Comparison of ENCODE assay signal across 38 cellular contexts in the genomic region with DNA sequence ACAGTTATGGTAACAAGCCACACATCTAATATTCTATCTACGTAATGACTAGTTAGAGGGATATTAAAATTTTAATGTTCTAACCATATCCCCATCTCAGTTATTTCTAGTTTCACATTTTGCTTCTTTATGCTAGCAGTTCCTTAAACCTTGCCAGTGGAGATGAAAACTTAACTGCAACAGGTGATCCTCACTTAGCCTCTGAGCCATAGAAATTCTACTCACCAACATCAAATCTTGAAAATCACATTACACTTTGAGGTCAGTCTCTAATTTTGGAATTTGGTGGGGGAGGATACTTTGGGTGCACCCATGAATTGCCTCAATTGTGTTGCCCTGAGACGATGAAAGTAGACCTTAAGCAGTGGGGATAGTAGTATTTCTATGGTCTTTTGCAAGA.
"Had no signal": no experiment of that assay in that cellular context is flagged by ENCODE, and none has a peak within 500 bp of the region (broad histone marks: within the 10 kb centered on the region; RNA-seq: fewer than 3 reads in every experiment).

No MANE protein-coding gene starts in this region.

- H3K4me3 ChIP-seq: ascending aorta, cardiac muscle cell had no signal

- H3K27ac Mint-ChIP-seq: activated B cell treated with CpG ODN at 0.5 μM for 24 hours; activated CD4-positive, alpha-beta memory T cell treated with anti-CD3 and anti-CD28 coated beads for 36 hours; activated CD4-positive, alpha-beta T cell treated with anti-CD3 and anti-CD28 coated beads, Interleukin-2, amount 10 ng/mL, durations not matched to agents 7 days and 5 days; activated CD8-positive, alpha-beta T cell treated with anti-CD3 and anti-CD28 coated beads for 36 hours; activated naive CD4-positive, alpha-beta T cell treated with anti-CD3 and anti-CD28 coated beads, Interleukin-2, amount 10 ng/mL, durations not matched to agents 7 days and 5 days; activated naive CD4-positive, alpha-beta T cell treated with anti-CD3 and anti-CD28 coated beads, Interleukin-2, amount 50 U/mL, for 24 hours; activated naive CD8-positive, alpha-beta T cell; activated naive CD8-positive, alpha-beta T cell treated with anti-CD3 and anti-CD28 coated beads, Interleukin-2, amount 10 ng/mL, durations not matched to agents 7 days and 5 days; activated T-cell treated with anti-CD3 and anti-CD28 coated beads, Interleukin-2, amount 50 U/mL, for 72 hours; activated T-helper 1 cell treated with anti-CD3 and anti-CD28 coated beads, Interleukin-12 subunit alpha, Interleukin-12 subunit beta, Interleukin-2, Interleukin-4 antibody, amounts not matched to agents 30 ng/mL and 10 ng/mL and 1 ng/mL, durations not matched to agents 14 hours and 24 hours and 36 hours; activated T-helper 17 cell treated with anti-CD3 and anti-CD28 coated beads, Interleukin-2, amount 50 U/mL, for 72 hours; brain; T-helper 1 cell treated with Interleukin-12 subunit alpha and Interleukin-12 subunit beta and Interleukin-4 antibody, amounts not matched to agents 30 μg/mL and 1 μg/mL, for 36 hours; T-helper 2 cell treated with Interferon-gamma antibody and Interleukin-4, amounts not matched to agents 5 μg/mL and 100 μg/mL, for 36 hours had no signal

- H3K4me3 Mint-ChIP-seq: activated B cell treated with CpG ODN at 0.5 μM for 24 hours; activated CD4-positive, alpha-beta memory T cell treated with anti-CD3 and anti-CD28 coated beads for 36 hours; activated CD4-positive, alpha-beta T cell treated with anti-CD3 and anti-CD28 coated beads, Interleukin-2, amount 10 ng/mL, durations not matched to agents 7 days and 5 days; activated CD8-positive, alpha-beta T cell treated with anti-CD3 and anti-CD28 coated beads for 36 hours; activated naive CD4-positive, alpha-beta T cell treated with anti-CD3 and anti-CD28 coated beads, Interleukin-2, amount 10 ng/mL, durations not matched to agents 7 days and 5 days; activated naive CD4-positive, alpha-beta T cell treated with anti-CD3 and anti-CD28 coated beads, Interleukin-2, amount 50 U/mL, for 24 hours; activated naive CD8-positive, alpha-beta T cell; activated naive CD8-positive, alpha-beta T cell treated with anti-CD3 and anti-CD28 coated beads, Interleukin-2, amount 10 ng/mL, durations not matched to agents 7 days and 5 days; activated naive CD8-positive, alpha-beta T cell treated with anti-CD3 and anti-CD28 coated beads, Interleukin-2, amount 50 U/mL, for 24 hours; activated T-cell treated with anti-CD3 and anti-CD28 coated beads, Interleukin-2, amount 50 U/mL, for 4 hours; activated T-helper 1 cell treated with anti-CD3 and anti-CD28 coated beads, Interleukin-12 subunit alpha, Interleukin-12 subunit beta, Interleukin-2, Interleukin-4 antibody, amounts not matched to agents 30 ng/mL and 10 ng/mL and 1 ng/mL, durations not matched to agents 14 hours and 24 hours and 36 hours; activated T-helper 17 cell treated with anti-CD3 and anti-CD28 coated beads, Interleukin-2, amount 50 U/mL, for 72 hours; brain; central memory CD8-positive, alpha-beta T cell; T-helper 1 cell treated with Interleukin-12 subunit alpha and Interleukin-12 subunit beta and Interleukin-4 antibody, amounts not matched to agents 30 μg/mL and 1 μg/mL, for 36 hours; T-helper 2 cell treated with Interferon-gamma antibody and Interleukin-4, amounts not matched to agents 5 μg/mL and 100 μg/mL, for 36 hours had no signal

- H3K9me3 Mint-ChIP-seq: activated naive CD4-positive, alpha-beta T cell treated with anti-CD3 and anti-CD28 coated beads, Interleukin-2, amount 10 ng/mL, durations not matched to agents 7 days and 5 days; activated naive CD4-positive, alpha-beta T cell treated with anti-CD3 and anti-CD28 coated beads, Interleukin-2, amount 50 U/mL, for 24 hours; activated T-cell treated with anti-CD3 and anti-CD28 coated beads, Interleukin-2, amount 50 U/mL, for 4 hours; activated T-cell treated with anti-CD3 and anti-CD28 coated beads, Interleukin-2, amount 50 U/mL, for 72 hours; activated T-helper 17 cell treated with anti-CD3 and anti-CD28 coated beads, Interleukin-2, amount 50 U/mL, for 72 hours; central memory CD8-positive, alpha-beta T cell had no signal

- H3K27me3 Mint-ChIP-seq: activated B cell treated with CpG ODN at 0.5 μM for 24 hours; activated CD8-positive, alpha-beta T cell treated with anti-CD3 and anti-CD28 coated beads for 36 hours; activated naive CD4-positive, alpha-beta T cell treated with anti-CD3 and anti-CD28 coated beads, Interleukin-2, amount 50 U/mL, for 24 hours; activated naive CD8-positive, alpha-beta T cell; activated T-helper 17 cell treated with anti-CD3 and anti-CD28 coated beads, Interleukin-2, amount 50 U/mL, for 72 hours; central memory CD8-positive, alpha-beta T cell had no signal

- H3K9me3 ChIP-seq: ascending aorta had no signal

- H3K27me3 ChIP-seq: ascending aorta had no signal

- H3K4me1 Mint-ChIP-seq: activated B cell treated with CpG ODN at 0.5 μM for 24 hours had no signal

- H3K36me3 ChIP-seq: ascending aorta, cardiac muscle cell had no signal

- H3K27ac ChIP-seq: ascending aorta, cardiac muscle cell, VCaP had no signal

- DNase-seq: activated B cell treated with CpG ODN at 0.5 μM for 24 hours; activated CD4-positive, alpha-beta memory T cell treated with anti-CD3 and anti-CD28 coated beads for 36 hours; activated CD4-positive, alpha-beta T cell treated with anti-CD3 and anti-CD28 coated beads for 4 hours; activated CD4-positive, alpha-beta T cell treated with anti-CD3 and anti-CD28 coated beads, Interleukin-2, amount 10 ng/mL, durations not matched to agents 7 days and 5 days; activated CD4-positive, alpha-beta T cell treated with anti-CD3 and anti-CD28 coated beads, Interleukin-2, amount 50 U/mL, for 4 hours; activated CD4-positive, CD25-positive, alpha-beta regulatory T cell treated with anti-CD3 and anti-CD28 coated beads, Interleukin-2, amount 50 U/mL, for 72 hours; activated CD8-positive, alpha-beta memory T cell treated with anti-CD3 and anti-CD28 coated beads, Interleukin-2, amount 50 U/mL, for 4 hours; activated CD8-positive, alpha-beta T cell treated with anti-CD3 and anti-CD28 coated beads for 36 hours; activated effector memory CD4-positive, alpha-beta T cell treated with Interleukin-2 at 50 U/mL for 16 hours; activated gamma-delta T cell; activated naive CD4-positive, alpha-beta T cell treated with anti-CD3 and anti-CD28 coated beads, Interleukin-2, amount 10 ng/mL, durations not matched to agents 7 days and 5 days; activated naive CD4-positive, alpha-beta T cell treated with Interleukin-2 at 50 U/mL for 16 hours; activated naive CD8-positive, alpha-beta T cell treated with anti-CD3 and anti-CD28 coated beads, Interleukin-2, amount 10 ng/mL, durations not matched to agents 7 days and 5 days; activated naive CD8-positive, alpha-beta T cell treated with anti-CD3 and anti-CD28 coated beads, Interleukin-2, amount 50 U/mL, for 24 hours; activated T-cell treated with anti-CD3 and anti-CD28 coated beads for 4 hours; activated T-cell treated with anti-CD3 and anti-CD28 coated beads, Interleukin-2, amount 50 U/mL, for 1 hour; activated T-cell treated with anti-CD3 and anti-CD28 coated beads, Interleukin-2, amount 50 U/mL, for 4 hours; activated T-cell treated with anti-CD3 and anti-CD28 coated beads, Interleukin-2, amount 50 U/mL, for 72 hours; amygdala; anterior cingulate cortex; caudate nucleus; cerebellar nuclear complex; T-helper 1 cell; T-helper 2 cell; T-helper 9 cell had no signal

- FAIRE-seq: bronchial epithelial cell, TTC549 had no signal

- H3K36me3 Mint-ChIP-seq: activated CD4-positive, alpha-beta memory T cell treated with anti-CD3 and anti-CD28 coated beads for 36 hours; activated naive CD4-positive, alpha-beta T cell treated with anti-CD3 and anti-CD28 coated beads, Interleukin-2, amount 50 U/mL, for 24 hours; activated naive CD8-positive, alpha-beta T cell; brain had no signal

- H3K4me1 ChIP-seq: ascending aorta had no signal
